In the genomic region with DNA sequence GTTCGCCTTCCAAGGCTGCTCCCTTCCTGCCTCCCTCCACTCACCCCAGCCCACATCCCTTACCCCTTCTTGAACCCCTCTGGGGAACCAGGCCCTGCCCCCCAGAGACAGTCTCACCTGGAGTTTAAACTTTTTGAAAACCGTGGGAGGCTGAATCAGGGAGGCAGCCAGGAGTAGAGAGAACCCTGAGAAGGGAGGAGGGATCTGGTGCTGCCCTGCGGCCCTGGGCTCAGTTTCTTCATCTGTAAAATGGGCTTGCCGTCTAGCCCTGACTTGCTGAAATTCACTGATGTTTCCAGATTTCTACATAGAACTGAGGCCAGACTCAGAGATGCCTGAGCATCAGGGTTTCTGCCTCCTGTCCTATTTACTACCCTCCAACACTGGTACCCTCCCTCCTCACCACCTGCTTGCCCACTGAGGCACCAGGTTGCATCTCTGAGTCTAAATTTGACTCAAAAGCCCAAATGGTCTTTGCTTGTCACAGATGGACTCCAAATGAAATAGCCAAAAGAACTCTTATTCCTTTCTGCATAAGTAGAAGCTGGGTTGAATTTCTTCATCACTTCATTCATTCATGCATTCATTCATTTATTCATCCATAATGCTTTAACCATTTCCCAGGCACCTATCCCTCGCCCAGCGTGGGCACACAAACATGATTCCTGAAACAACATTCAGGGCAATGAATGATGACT, we compare ENCODE assay signal across 20 cellular contexts. TPM values are rescaled to one million over a fixed set of nuclear protein-coding genes. Genes with fewer than 3 reads are reported as not detected.
DNase-seq lines count a peak whose midpoint lies in the region; ATAC-seq, FAIRE-seq and TF ChIP-seq lines count a peak whose summit lies in the region.
"Had no signal": no experiment of that assay in that cellular context is flagged by ENCODE, and none has a peak within 500 bp of the region (broad histone marks: within the 10 kb centered on the region; RNA-seq: fewer than 3 reads in every experiment).

No MANE protein-coding gene starts in this region.

- no peaks in the 10 kb centered on the region for H3K79me2 ChIP-seq in K562 (ENCODE audit: control insufficient read depth, insufficient read depth, low read length)

- H3K27ac ChIP-seq in BLaER1 (peak overlapping the region; percentile 16; the same call in 1 of the 2 replicates), HUES64 (ENCODE audit: low read depth, low read length) (peak overlapping the region; percentile 81), K562 (ENCODE audit: extremely low read depth, low read depth, low read length) (no peak overlapping the region)
- H3K27ac ChIP-seq: sigmoid colon had no signal

- H3K4me1 ChIP-seq in BLaER1: peaks cover 28% of the 10 kb centered on the region
- H3K4me1 ChIP-seq in HUES64 (ENCODE audit: insufficient read depth, low read length): peaks cover 54% of the 10 kb centered on the region
- H3K4me1 ChIP-seq in K562 (replicated peaks in 1 of 2; ENCODE audit: control insufficient read depth in 2 of 2, insufficient read depth in 2 of 2, low read length in 2 of 2): peaks cover 3 to 5% of the 10 kb centered on the region in 2 experiments; a peak in 2 of 5 replicates

- DNase-seq in K562 (ENCODE audit: extremely low read depth in 1 of 4, low spot score in 3 of 4): no peak
- DNase-seq in T-helper 2 cell treated with Interferon-gamma antibody and Interleukin-4, amounts not matched to agents 5 μg/mL and 100 μg/mL, for 36 hours (ENCODE audit: low spot score): no peak
- no peak for DNase-seq in SW 1271 (lab: John Stamatoyannopoulos, UW)
- DNase-seq: ACHN; activated CD4-positive, alpha-beta T cell treated with anti-CD3 and anti-CD28 coated beads, Interleukin-2, amount 50 U/mL, for 48 hours; GOT3; left cardiac atrium; naive B cell; NCI-H1694 treated with DMSO at 0.1 percent for 48 hours; sigmoid colon; substantia nigra; T-helper 9 cell had no signal

- in situ Hi-C loops in K562 (cut with MboI): no loop called here

- H3K9ac ChIP-seq in BLaER1 (no peak overlapping the region), HUES64 (ENCODE audit: low read depth, low read length) (no peak overlapping the region), K562 (ENCODE audit: insufficient read depth in 1 of 2, low read depth in 2 of 2, low read length in 2 of 2) (no peak overlapping the region)

- H2AFZ ChIP-seq in K562 (ENCODE audit: low read depth, low read length): no peak overlapping the region

- H3K27me3 ChIP-seq in BLaER1 (no peaks in the 10 kb centered on the region), HUES64 (ENCODE audit: insufficient read depth, low read length) (peaks cover 22% of the 10 kb centered on the region), K562 (ENCODE audit: control insufficient read depth in 2 of 2, insufficient read depth in 2 of 2, low read length in 2 of 2) (peaks cover 9 to 38% of the 10 kb centered on the region in 2 experiments; a peak in 3 of 5 replicates)

- H3K4me1 Mint-ChIP-seq in nephron: peaks cover 76% of the 10 kb centered on the region
- H3K4me1 Mint-ChIP-seq in T-helper 2 cell treated with Interferon-gamma antibody and Interleukin-4, amounts not matched to agents 5 μg/mL and 100 μg/mL, for 36 hours (ENCODE audit: low read depth): no peaks in the 10 kb centered on the region
- H3K4me1 Mint-ChIP-seq: naive B cell had no signal

- H3K9me3 ChIP-seq in BLaER1 (no peaks in the 10 kb centered on the region), HUES64 (ENCODE audit: insufficient read depth, low read depth, low read length) (no peaks in the 10 kb centered on the region), K562 (replicated peaks; ENCODE audit: control insufficient read depth, insufficient read depth, low read depth, low read length) (no peaks in the 10 kb centered on the region)
- H3K9me3 ChIP-seq: sigmoid colon had no signal

- no peak for TF ChIP-seq RAD21 in K562 (CRISPR knock-in tag; conservative IDR thresholded peaks at IDR 0.05 in 1 of 2, IDR thresholded peaks at IDR 0.05 in 1 of 2)

- POLR2A ChIA-PET in K562 (lab: Yijun Ruan, JAX): no interaction called here

- ATAC-seq in K562 (no peak), HG02678 (IDR thresholded peaks at IDR 0.05; ENCODE audit: unreplicated experiment) (no peak), GM19397 (IDR thresholded peaks at IDR 0.05; ENCODE audit: unreplicated experiment) (no peak)
- ATAC-seq: left cardiac atrium had no signal

- no peaks in the 10 kb centered on the region for H3K36me3 Mint-ChIP-seq in nephron (ENCODE audit: low read depth)
- H3K36me3 Mint-ChIP-seq in T-helper 2 cell treated with Interferon-gamma antibody and Interleukin-4, amounts not matched to agents 5 μg/mL and 100 μg/mL, for 36 hours (ENCODE audit: low read depth): no peaks in the 10 kb centered on the region
- H3K36me3 Mint-ChIP-seq: naive B cell had no signal

- CTCF ChIA-PET in K562 (lab: Yijun Ruan, JAX; ENCODE audit: low intra/inter-chr PET ratio): no interaction called here

- H3K9me1 ChIP-seq in K562 (ENCODE audit: control insufficient read depth, insufficient read depth, low read length): no peaks in the 10 kb centered on the region

- no peak for FAIRE-seq in K562 (lab: Jason Lieb, UNC)
- FAIRE-seq: D721Med, RCC 7860, urothelium cell line had no signal

- peak overlapping the region; percentile 86 to 95 (median 90) for H3K27ac Mint-ChIP-seq in nephron
- no peak overlapping the region for H3K27ac Mint-ChIP-seq in T-helper 2 cell treated with Interferon-gamma antibody and Interleukin-4, amounts not matched to agents 5 μg/mL and 100 μg/mL, for 36 hours
- H3K27ac Mint-ChIP-seq: naive B cell had no signal

- H4K20me1 ChIP-seq in BLaER1 (no peaks in the 10 kb centered on the region), K562 (replicated peaks; ENCODE audit: control insufficient read depth, insufficient read depth, low read length) (peaks cover 8% of the 10 kb centered on the region; the same call in 1 of the 2 replicates)

- no peaks in the 10 kb centered on the region for H3K36me3 ChIP-seq in BLaER1
- H3K36me3 ChIP-seq in HUES64 (ENCODE audit: insufficient read depth, low read length): no peaks in the 10 kb centered on the region
- no peaks in the 10 kb centered on the region for H3K36me3 ChIP-seq in K562 (ENCODE audit: control insufficient read depth, insufficient read depth, low read length)
- H3K36me3 ChIP-seq: sigmoid colon had no signal

- no peak for TF ChIP-seq EP300 in K562 (IDR thresholded peaks at IDR 0.05; ENCODE audit: low read length)

- H3K4me3 ChIP-seq in BLaER1 (no peak overlapping the region), HUES64 (ENCODE audit: low read length) (no peak overlapping the region), K562 (no peak overlapping the region)
- H3K4me3 ChIP-seq: sigmoid colon had no signal

- TF ChIP-seq CTCF in K562 (IDR thresholded peaks at IDR 0.05 in 2 of 3, conservative IDR thresholded peaks at IDR 0.05 in 1 of 3; ENCODE audit: insufficient read depth in 2 of 3, low read depth in 1 of 3, low read length in 3 of 3) (no peak), nephron (IDR thresholded peaks at IDR 0.05; ENCODE audit: unreplicated experiment in 3 of 3) (no peak)

- no TSS peak for BruUV-seq in K562 (replicated peaks; lab: Mats Ljungman, UMichigan)

- 43% methylated on average over 6 of the region's 6 CpGs for WGBS in HUES64
- WGBS in K562 (ENCODE audit: insufficient coverage, low coverage, missing lambda C conversion rate): 7% methylated on average over 6 of the region's 6 CpGs

- peak overlapping the region in 1 of 3 experiments; percentile 0 for H3K4me3 Mint-ChIP-seq in nephron
- no peak overlapping the region for H3K4me3 Mint-ChIP-seq in T-helper 2 cell treated with Interferon-gamma antibody and Interleukin-4, amounts not matched to agents 5 μg/mL and 100 μg/mL, for 36 hours
- H3K4me3 Mint-ChIP-seq: naive B cell had no signal

- H3K27me3 Mint-ChIP-seq in nephron (ENCODE audit: low read depth): peaks cover 6% of the 10 kb centered on the region
- peaks cover 3% of the 10 kb centered on the region for H3K27me3 Mint-ChIP-seq in T-helper 2 cell treated with Interferon-gamma antibody and Interleukin-4, amounts not matched to agents 5 μg/mL and 100 μg/mL, for 36 hours (ENCODE audit: low read depth)

- no peak for TF ChIP-seq POLR2A in K562 (conservative IDR thresholded peaks at IDR 0.05)

- no peaks in the 10 kb centered on the region for H3K9me3 Mint-ChIP-seq in nephron
- H3K9me3 Mint-ChIP-seq in T-helper 2 cell treated with Interferon-gamma antibody and Interleukin-4, amounts not matched to agents 5 μg/mL and 100 μg/mL, for 36 hours: no peaks in the 10 kb centered on the region

- intact Hi-C loops in K562 (cut with micrococcal nuclease): no loop called here

- H3K4me2 ChIP-seq in BLaER1 (peak overlapping the region; percentile 73), K562 (ENCODE audit: insufficient read depth, low read length) (no peak overlapping the region)

RNA-seq across cellular contexts. Expression of a gene that starts 11.9 kb away (rescaled TPM):
- polyA plus RNA-seq in HUES64 (2013, experiment 1 of 2): 23.9 TPM
- polyA plus RNA-seq in HUES64 (2013, experiment 2 of 2): 22.8 TPM
- total RNA-seq in K562 (2011; cell fraction: chromatin; rRNA removed; ENCODE audit: low replicate concordance): 1.6 and 8.9 TPM in 2 replicates
- 1.8 and 6.5 TPM in 2 replicates for total RNA-seq in K562 (2011; cell fraction: nucleolus; rRNA removed)
- total RNA-seq in K562 (2011; cell fraction: nucleoplasm; rRNA removed): 1.6 and 3.4 TPM in 2 replicates
- total RNA-seq in K562 (2014; rRNA removed) (0.33 TPM in 1 of 2 replicates, not detected in the other), K562 (2014; rRNA removed; fragmentation: Illumina TruSeq; extraction: Trizol) (0.18 TPM in 1 of 2 replicates, not detected in the other), K562 (2015; rRNA removed; fragmentation: Illumina TruSeq; extraction: Trizol) (0.43 and 0.60 TPM in 2 replicates), K562 (2021) (0.38 and 0.47 TPM in 2 replicates)
- polyA plus RNA-seq in K562 (2011; rRNA removed) (1.9 and 2.0 TPM in 2 replicates), K562 (2014; fragmentation: Illumina TruSeq; extraction: Trizol) (0.28 and 0.40 TPM in 2 replicates), K562 (2014; fragmentation: Nextera tagmentation; extraction: Ambion mirVana) (under 1 TPM in 1 of 2 experiments, not detected in 1; 0.04 TPM), K562 (2014; rRNA removed) (0.43 and 0.65 TPM in 2 replicates)
- 0.97 and 2.3 TPM in 2 replicates for polyA plus RNA-seq in K562 (2011; cell fraction: cytosol; rRNA removed)
- polyA plus RNA-seq in K562 (2011; cell fraction: nucleus; rRNA removed): 6.6 and 12.5 TPM in 2 replicates
- polyA plus RNA-seq in K562 (2012): 0.30 and 0.50 TPM in 2 replicates
- 1.0 and 1.6 TPM in 2 replicates for polyA minus RNA-seq in K562 (2011; rRNA and poly(A)+ RNA removed)
- 0.29 TPM in 1 of 2 replicates, not detected in the other for polyA minus RNA-seq in K562 (2011; cell fraction: cytosol; rRNA and poly(A)+ RNA removed)
- 4.9 and 5.9 TPM in 2 replicates for polyA minus RNA-seq in K562 (2011; cell fraction: nucleus; rRNA and poly(A)+ RNA removed)
- total RNA-seq: left cardiac atrium had no signal

RNA-seq across cellular contexts. Expression of a gene that starts 21.7 kb away (rescaled TPM):
- polyA plus RNA-seq in HUES64 (2013, experiment 1 of 2): 4.3 TPM
- polyA plus RNA-seq in HUES64 (2013, experiment 2 of 2): 4.1 TPM
- total RNA-seq in K562 (2011; cell fraction: chromatin; rRNA removed; ENCODE audit: low replicate concordance): 0.51 and 0.76 TPM in 2 replicates
- total RNA-seq in K562 (2011; cell fraction: nucleolus; rRNA removed): not detected in 2 replicates
- 0.44 and 0.92 TPM in 2 replicates for total RNA-seq in K562 (2011; cell fraction: nucleoplasm; rRNA removed)
- total RNA-seq in K562 (2014; rRNA removed): not detected in 2 replicates
- total RNA-seq in K562 (2014; rRNA removed; fragmentation: Illumina TruSeq; extraction: Trizol): not detected in 2 replicates
- not detected in 2 replicates for total RNA-seq in K562 (2015; rRNA removed; fragmentation: Illumina TruSeq; extraction: Trizol)
- total RNA-seq in K562 (2021): 0.13 TPM in 1 of 2 replicates, not detected in the other
- polyA plus RNA-seq in K562 (2011; rRNA removed): 0.91 and 1.1 TPM in 2 replicates
- 0.32 and 0.91 TPM in 2 replicates for polyA plus RNA-seq in K562 (2011; cell fraction: cytosol; rRNA removed)
- 0.78 and 0.95 TPM in 2 replicates for polyA plus RNA-seq in K562 (2011; cell fraction: nucleus; rRNA removed)
- 0.14 and 0.17 TPM in 2 replicates for polyA plus RNA-seq in K562 (2012)
- polyA plus RNA-seq in K562 (2014; fragmentation: Illumina TruSeq; extraction: Trizol): not detected in 2 replicates
- under 1 TPM; 0.15 to 0.20 TPM for polyA plus RNA-seq in K562 (2014; fragmentation: Nextera tagmentation; extraction: Ambion mirVana)
- 0.08 TPM in 1 of 2 replicates, not detected in the other for polyA plus RNA-seq in K562 (2014; rRNA removed)
- polyA minus RNA-seq in K562 (2011; rRNA and poly(A)+ RNA removed): 0.28 and 0.39 TPM in 2 replicates
- not detected in 2 replicates for polyA minus RNA-seq in K562 (2011; cell fraction: cytosol; rRNA and poly(A)+ RNA removed)
- 0.67 TPM in 1 of 2 replicates, not detected in the other for polyA minus RNA-seq in K562 (2011; cell fraction: nucleus; rRNA and poly(A)+ RNA removed)
- total RNA-seq: left cardiac atrium, sigmoid colon had no signal

RNA-seq across cellular contexts. Expression of a gene that starts 41.0 kb away (rescaled TPM):
- polyA plus RNA-seq in HUES64 (2013, experiment 1 of 2): 3.3 TPM
- polyA plus RNA-seq in HUES64 (2013, experiment 2 of 2): 5.0 TPM
- total RNA-seq in K562 (2011; cell fraction: chromatin; rRNA removed; ENCODE audit: low replicate concordance): not detected in 2 replicates
- total RNA-seq in K562 (2011; cell fraction: nucleolus; rRNA removed): not detected in 2 replicates
- not detected in 2 replicates for total RNA-seq in K562 (2011; cell fraction: nucleoplasm; rRNA removed)
- total RNA-seq in K562 (2014; rRNA removed) (not detected in 2 replicates), K562 (2014; rRNA removed; fragmentation: Illumina TruSeq; extraction: Trizol) (not detected in 2 replicates), K562 (2015; rRNA removed; fragmentation: Illumina TruSeq; extraction: Trizol) (not detected in 2 replicates), K562 (2021) (not detected in 2 replicates)
- polyA plus RNA-seq in K562 (2011; rRNA removed) (not detected in 2 replicates), K562 (2014; fragmentation: Illumina TruSeq; extraction: Trizol) (not detected in 2 replicates), K562 (2014; fragmentation: Nextera tagmentation; extraction: Ambion mirVana) (not detected), K562 (2014; rRNA removed) (not detected in 2 replicates)
- polyA plus RNA-seq in K562 (2011; cell fraction: cytosol; rRNA removed): 0.04 TPM in 1 of 2 replicates, not detected in the other
- polyA plus RNA-seq in K562 (2011; cell fraction: nucleus; rRNA removed): not detected in 2 replicates
- not detected in 2 replicates for polyA plus RNA-seq in K562 (2012)
- not detected in 2 replicates for polyA minus RNA-seq in K562 (2011; rRNA and poly(A)+ RNA removed)
- polyA minus RNA-seq in K562 (2011; cell fraction: cytosol; rRNA and poly(A)+ RNA removed): not detected in 2 replicates
- polyA minus RNA-seq in K562 (2011; cell fraction: nucleus; rRNA and poly(A)+ RNA removed): not detected in 2 replicates
